27 cellular contexts compared by ENCODE assay signal in genomic region chr12:108389544-108389943, GRCh38. TPM values are rescaled to one million over a fixed set of nuclear protein-coding genes. Genes with fewer than 3 reads are reported as not detected.
"Had no signal": no experiment of that assay in that cellular context is flagged by ENCODE, and none has a peak within 500 bp of the region (broad histone marks: within the 10 kb centered on the region; RNA-seq: fewer than 3 reads in every experiment).

No MANE protein-coding gene starts in this region.

- DNase-seq: natural killer cell; occipital lobe; ovary; posterior cingulate gyrus; psoas muscle; right cardiac atrium; sigmoid colon; small intestine; stimulated activated CD4-positive, alpha-beta T cell treated with anti-CD3 and anti-CD28 coated beads, Interleukin-15, amount 100 ng/mL, for 24 hours; stimulated activated CD4-positive, alpha-beta T cell treated with anti-CD3 and anti-CD28 coated beads, Interleukin-2, amount 100 ng/mL, for 24 hours; stimulated activated CD4-positive, alpha-beta T cell treated with anti-CD3 and anti-CD28 coated beads, Interleukin-2, amount 100 ng/mL, for 48 hours; stimulated activated CD4-positive, alpha-beta T cell treated with anti-CD3 and anti-CD28 coated beads, Interleukin-4, amount 100 ng/mL, for 24 hours; stimulated activated naive B cell treated with anti-CD40 and anti-IgM and Interleukin-4, amounts not matched to agents 10 μg/mL and 1 μg/mL and 100 μg/mL, for 72 hours; stimulated activated naive CD4-positive, alpha-beta T cell treated with Interleukin-2 at 50 U/mL for 16 hours; stomach; thyroid gland; trophoblast cell; upper lobe of left lung had no signal

- H3K36me3 ChIP-seq: neural progenitor cell, ovary, sigmoid colon, stomach, thoracic aorta, thyroid gland, tibial nerve, upper lobe of left lung, vagina had no signal

- H3K79me2 ChIP-seq: parathyroid adenoma had no signal

- H3K4me3 ChIP-seq: neural progenitor cell, ovary, psoas muscle, sigmoid colon, stomach, thoracic aorta, thyroid gland, tibial nerve, upper lobe of left lung, vagina had no signal

- H3K27ac ChIP-seq: neural progenitor cell, ovary, parathyroid adenoma, psoas muscle, sigmoid colon, stomach, thoracic aorta, thyroid gland, tibial nerve, upper lobe of left lung, vagina had no signal

- H3K4me1 ChIP-seq: parathyroid adenoma, psoas muscle, thyroid gland, vagina had no signal

- H3K9me3 ChIP-seq: ovary, psoas muscle, sigmoid colon, thoracic aorta, thyroid gland, vagina had no signal

- H3K9ac ChIP-seq: neural progenitor cell, parathyroid adenoma had no signal

- H2AFZ ChIP-seq: neural progenitor cell, parathyroid adenoma had no signal

- FAIRE-seq: small intestine, urothelium cell line had no signal

- ATAC-seq: natural killer cell; psoas muscle; right cardiac atrium; stimulated activated effector memory CD8-positive, alpha-beta T cell treated with anti-CD3 and anti-CD28 coated beads, Interleukin-12 subunit alpha, Interleukin-12 subunit beta, amount 100 ng/mL, for 72 hours; stimulated activated naive B cell treated with anti-CD40 and anti-IgM and Interleukin-4, amounts not matched to agents 10 μg/mL and 1 μg/mL and 100 μg/mL, for 72 hours had no signal

- H3K27me3 ChIP-seq: neural progenitor cell, ovary, sigmoid colon, thyroid gland, tibial nerve, upper lobe of left lung, vagina had no signal

RNA-seq across cellular contexts. Expression of gene CMKLR1, which starts 50.4 kb away (rescaled TPM):
- total RNA-seq: progenitor cell of endocrine pancreas, renal cortical epithelial cell had no signal
